In the genomic region with DNA sequence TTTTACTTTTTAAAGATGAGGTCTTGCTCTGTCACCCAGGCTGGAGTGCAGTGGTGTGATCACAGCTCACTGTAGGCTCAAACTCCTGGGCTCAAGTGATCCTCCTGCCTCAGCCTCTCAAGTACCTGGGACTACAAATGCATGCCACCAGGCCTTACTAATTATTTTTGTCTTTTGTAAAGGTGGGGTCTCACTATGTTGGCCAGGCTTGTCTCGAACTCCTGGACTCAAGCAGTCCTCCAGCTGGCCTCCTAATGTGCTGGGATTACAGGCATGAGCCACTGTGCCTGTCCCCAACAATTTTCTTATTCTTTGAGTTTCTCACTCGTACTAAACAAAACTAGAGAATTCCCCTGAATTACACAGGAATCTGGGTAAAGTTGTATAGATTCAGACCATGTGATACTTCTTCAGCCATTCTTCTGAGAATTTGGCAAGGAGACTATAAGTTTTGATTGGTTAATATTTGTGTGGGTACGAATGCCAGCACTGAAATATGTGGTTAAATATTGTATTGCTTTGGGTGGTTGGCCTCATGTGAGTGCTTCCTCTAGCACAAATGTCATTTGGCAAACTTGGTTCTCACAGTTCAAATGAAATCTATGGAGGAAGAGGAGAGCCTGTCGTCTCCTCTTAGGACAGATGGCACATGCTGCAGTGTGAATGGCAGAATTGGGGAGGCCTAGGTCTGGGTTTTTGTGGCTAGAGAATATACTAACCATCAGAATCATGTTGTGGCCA, we compare ENCODE assay signal across 1 cellular context.
TF ChIP-seq lines count a peak whose summit lies in the region.

No MANE protein-coding gene starts in this region.

TF ChIP-seq in IMR-90, 13 proteins besides CTCF, POLR2A, EP300 and RAD21:
- TF ChIP-seq CHD1 (IDR thresholded peaks at IDR 0.05; ENCODE audit: low read depth, low read length) (no peak), MXI1 (IDR thresholded peaks at IDR 0.05; ENCODE audit: borderline replicate concordance, low read depth, low read length) (no peak), RFX5 (IDR thresholded peaks at IDR 0.05; ENCODE audit: low read depth, low read length) (no peak), MAFK (IDR thresholded peaks at IDR 0.05; ENCODE audit: low read depth, low read length) (no peak), RCOR1 (IDR thresholded peaks at IDR 0.05; ENCODE audit: insufficient replicate concordance, low read length) (no peak), FOS (IDR thresholded peaks at IDR 0.05; ENCODE audit: low read depth, low read length) (no peak), SMC3 (IDR thresholded peaks at IDR 0.05; ENCODE audit: low read depth, low read length) (no peak), BHLHE40 (IDR thresholded peaks at IDR 0.05; ENCODE audit: low read depth, low read length) (no peak), CEBPB (IDR thresholded peaks at IDR 0.05; ENCODE audit: low read depth, low read length) (no peak), NFE2L2 (IDR thresholded peaks at IDR 0.05; ENCODE audit: low read depth, low read length) (no peak)
- TF ChIP-seq, protein P1, sequence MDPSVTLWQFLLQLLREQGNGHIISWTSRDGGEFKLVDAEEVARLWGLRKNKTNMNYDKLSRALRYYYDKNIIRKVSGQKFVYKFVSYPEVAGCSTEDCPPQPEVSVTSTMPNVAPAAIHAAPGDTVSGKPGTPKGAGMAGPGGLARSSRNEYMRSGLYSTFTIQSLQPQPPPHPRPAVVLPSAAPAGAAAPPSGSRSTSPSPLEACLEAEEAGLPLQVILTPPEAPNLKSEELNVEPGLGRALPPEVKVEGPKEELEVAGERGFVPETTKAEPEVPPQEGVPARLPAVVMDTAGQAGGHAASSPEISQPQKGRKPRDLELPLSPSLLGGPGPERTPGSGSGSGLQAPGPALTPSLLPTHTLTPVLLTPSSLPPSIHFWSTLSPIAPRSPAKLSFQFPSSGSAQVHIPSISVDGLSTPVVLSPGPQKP (IDR thresholded peaks at IDR 0.05; ENCODE audit: borderline replicate concordance, low read depth, low read length) = no peak
